Comparison of ENCODE assay signal across 29 cellular contexts in the genomic region with DNA sequence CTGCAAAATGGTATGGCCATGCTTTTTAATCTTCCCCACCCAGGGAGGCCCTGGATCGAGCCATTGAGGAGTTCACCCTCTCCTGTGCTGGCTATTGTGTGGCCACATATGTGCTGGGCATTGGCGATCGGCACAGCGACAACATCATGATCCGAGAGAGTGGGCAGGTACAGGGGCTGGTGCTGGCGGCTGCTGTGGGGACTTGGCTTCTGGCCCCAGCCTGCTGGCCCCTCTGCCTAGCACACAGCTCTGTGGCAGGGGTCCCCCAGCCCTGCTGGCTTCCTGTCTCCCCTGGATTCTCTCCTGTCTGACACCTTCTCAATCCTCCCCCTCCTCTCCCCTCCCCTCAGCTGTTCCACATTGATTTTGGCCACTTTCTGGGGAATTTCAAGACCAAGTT.
DNase-seq lines count a peak whose midpoint lies in the region; ATAC-seq and TF ChIP-seq lines count a peak whose summit lies in the region.
"Had no signal": no experiment of that assay in that cellular context is flagged by ENCODE, and none has a peak within 500 bp of the region (broad histone marks: within the 10 kb centered on the region; RNA-seq: fewer than 3 reads in every experiment).

No MANE protein-coding gene starts in this region.

- no peaks in the 10 kb centered on the region for H4K20me1 ChIP-seq in DND-41 (ENCODE audit: insufficient read depth, low read length)
- H4K20me1 ChIP-seq in neural progenitor cell (ENCODE audit: low read depth): peaks cover under 1% of the 10 kb centered on the region

- H3K4me3 ChIP-seq in DND-41 (ENCODE audit: low read depth in 1 of 2, low read length in 2 of 2) (no peak overlapping the region), neural progenitor cell (no peak overlapping the region)
- H3K4me3 ChIP-seq: esophagus squamous epithelium, left ventricle myocardium inferior, prostate gland, tibial artery, vagina had no signal

- no peaks in the 10 kb centered on the region for H3K27me3 Mint-ChIP-seq in activated CD4-positive, alpha-beta T cell treated with anti-CD3 and anti-CD28 coated beads, Interleukin-2, amount 10 ng/mL, durations not matched to agents 24 days and 14 days
- peaks cover 3% of the 10 kb centered on the region for H3K27me3 Mint-ChIP-seq in activated naive CD8-positive, alpha-beta T cell treated with anti-CD3 and anti-CD28 coated beads for 36 hours
- peaks cover 8% of the 10 kb centered on the region for H3K27me3 Mint-ChIP-seq in neural progenitor cell (ENCODE audit: insufficient read depth, low read depth)
- H3K27me3 Mint-ChIP-seq: brain had no signal

- peak overlapping the region; percentile 69 for H3K27ac ChIP-seq in DND-41 (ENCODE audit: low read length)
- H3K27ac ChIP-seq in neural progenitor cell: no peak overlapping the region
- H3K27ac ChIP-seq in substantia nigra (ENCODE audit: low read depth, low read length, poor library complexity, severe bottlenecking): no peak overlapping the region
- H3K27ac ChIP-seq: esophagus squamous epithelium, foreskin keratinocyte, left ventricle myocardium inferior, prostate gland, tibial artery, vagina had no signal

- H3K4me1 ChIP-seq in DND-41 (ENCODE audit: insufficient read depth, low read length) (peaks cover 15% of the 10 kb centered on the region), neural progenitor cell (no peaks in the 10 kb centered on the region)
- H3K4me1 ChIP-seq: left ventricle myocardium inferior, prostate gland, vagina had no signal

- DNase-seq in activated CD4-positive, alpha-beta T cell treated with anti-CD3 and anti-CD28 coated beads, Interleukin-2, amount 10 ng/mL, durations not matched to agents 24 days and 14 days: no peak
- no peak for DNase-seq in activated CD4-positive, alpha-beta T cell treated with anti-CD3 and anti-CD28 coated beads for 1 hour
- DNase-seq in DND-41 (no peak), neural progenitor cell (ENCODE audit: low spot score) (no peak), substantia nigra (lab: John Stamatoyannopoulos, UW) (no peak)
- DNase-seq in activated naive CD8-positive, alpha-beta T cell treated with anti-CD3 and anti-CD28 coated beads for 36 hours: no peak
- DNase-seq: activated CD4-positive, alpha-beta T cell treated with anti-CD3 and anti-CD28 coated beads, Interleukin-2, amount 50 U/mL, for 4 hours; amniotic stem cell; CD8-positive, alpha-beta memory T cell; dermis blood vessel endothelial cell; DMS 273 treated with DMSO at 0.1 percent for 48 hours; esophagus squamous epithelium; foreskin keratinocyte; HCEC 1CT; head of caudate nucleus; left ventricle myocardium inferior; NCI-H1436; NCI-H2081; nucleus accumbens; SHP77 treated with DMSO at 0.1 percent for 48 hours; stimulated activated CD8-positive, alpha-beta memory T cell treated with anti-CD3 and anti-CD28 coated beads, Interleukin-4, amount 100 ng/mL, for 48 hours; tibial artery had no signal

- H3K4me2 ChIP-seq in DND-41 (ENCODE audit: insufficient read depth, low read length) (no peak overlapping the region), neural progenitor cell (no peak overlapping the region)

- H3K9ac ChIP-seq in DND-41 (ENCODE audit: low read depth, low read length) (no peak overlapping the region), neural progenitor cell (no peak overlapping the region)

- H3K9me3 ChIP-seq in DND-41 (ENCODE audit: insufficient read depth, low read length, severe bottlenecking) (no peaks in the 10 kb centered on the region), neural progenitor cell (ENCODE audit: low read depth) (no peaks in the 10 kb centered on the region)
- H3K9me3 ChIP-seq: prostate gland had no signal

- no peak overlapping the region for H3K4me3 Mint-ChIP-seq in activated CD4-positive, alpha-beta T cell treated with anti-CD3 and anti-CD28 coated beads, Interleukin-2, amount 10 ng/mL, durations not matched to agents 24 days and 14 days
- no peak overlapping the region for H3K4me3 Mint-ChIP-seq in activated naive CD8-positive, alpha-beta T cell treated with anti-CD3 and anti-CD28 coated beads for 36 hours
- H3K4me3 Mint-ChIP-seq in neural progenitor cell: no peak overlapping the region
- H3K4me3 Mint-ChIP-seq: brain, WTC11 had no signal

- H3F3A ChIP-seq in neural progenitor cell (ENCODE audit: low read depth): no peaks in the 10 kb centered on the region

- H3K79me2 ChIP-seq in DND-41 (ENCODE audit: insufficient read depth, low read length) (peaks cover 3% of the 10 kb centered on the region; the same call in 1 of the 2 replicates), neural progenitor cell (ENCODE audit: low read depth) (no peaks in the 10 kb centered on the region)

- peaks cover 48% of the 10 kb centered on the region for H3K4me1 Mint-ChIP-seq in activated CD4-positive, alpha-beta T cell treated with anti-CD3 and anti-CD28 coated beads, Interleukin-2, amount 10 ng/mL, durations not matched to agents 24 days and 14 days
- H3K4me1 Mint-ChIP-seq in activated naive CD8-positive, alpha-beta T cell treated with anti-CD3 and anti-CD28 coated beads for 36 hours: peaks cover 52% of the 10 kb centered on the region
- H3K4me1 Mint-ChIP-seq in neural progenitor cell: no peaks in the 10 kb centered on the region
- H3K4me1 Mint-ChIP-seq: brain had no signal

- H3K36me3 ChIP-seq in DND-41 (ENCODE audit: insufficient read depth, low read length) (peaks cover 93% of the 10 kb centered on the region), neural progenitor cell (no peaks in the 10 kb centered on the region)

- H3K27me3 ChIP-seq in DND-41 (ENCODE audit: insufficient read depth, low read length, poor library complexity): no peaks in the 10 kb centered on the region
- no peaks in the 10 kb centered on the region for H3K27me3 ChIP-seq in neural progenitor cell
- H3K27me3 ChIP-seq: esophagus squamous epithelium, foreskin keratinocyte, tibial artery, vagina had no signal

- H2AFZ ChIP-seq in DND-41 (ENCODE audit: low read depth, low read length) (no peak overlapping the region), neural progenitor cell (replicated peaks) (no peak overlapping the region)

- ATAC-seq in DND-41 (ENCODE audit: insufficient read depth, low read depth) (no peak), HG02884 (IDR thresholded peaks at IDR 0.05; ENCODE audit: unreplicated experiment) (no peak), HG03045 (IDR thresholded peaks at IDR 0.05; ENCODE audit: unreplicated experiment) (no peak)
- ATAC-seq: foreskin keratinocyte, sciatic nerve had no signal

- H3K9me3 Mint-ChIP-seq in activated CD4-positive, alpha-beta T cell treated with anti-CD3 and anti-CD28 coated beads, Interleukin-2, amount 10 ng/mL, durations not matched to agents 24 days and 14 days: no peaks in the 10 kb centered on the region
- peaks cover 4% of the 10 kb centered on the region for H3K9me3 Mint-ChIP-seq in activated naive CD8-positive, alpha-beta T cell treated with anti-CD3 and anti-CD28 coated beads for 36 hours
- H3K9me3 Mint-ChIP-seq in neural progenitor cell: peaks cover 5% of the 10 kb centered on the region
- H3K9me3 Mint-ChIP-seq: CD8-positive, alpha-beta memory T cell had no signal

- peak overlapping the region; percentile 56 for H3K27ac Mint-ChIP-seq in activated CD4-positive, alpha-beta T cell treated with anti-CD3 and anti-CD28 coated beads, Interleukin-2, amount 10 ng/mL, durations not matched to agents 24 days and 14 days
- H3K27ac Mint-ChIP-seq in activated naive CD8-positive, alpha-beta T cell treated with anti-CD3 and anti-CD28 coated beads for 36 hours: peak overlapping the region; percentile 48
- peak overlapping the region; percentile 74 for H3K27ac Mint-ChIP-seq in neural progenitor cell
- H3K27ac Mint-ChIP-seq: brain, WTC11 had no signal

- TF ChIP-seq CTCF in DND-41 (IDR thresholded peaks at IDR 0.05; ENCODE audit: borderline replicate concordance, extremely low read depth, low read length, poor library complexity, severe bottlenecking): no peak
- TF ChIP-seq CTCF in neural progenitor cell (IDR thresholded peaks at IDR 0.05): no peak

- intact Hi-C loops in activated CD4-positive, alpha-beta T cell treated with anti-CD3 and anti-CD28 coated beads, Interleukin-2, amount 10 ng/mL, durations not matched to agents 24 days and 14 days (cut with micrococcal nuclease): loop anchor here (10.0 kb wide), 1 partner anchor 101 kb away; the partner anchor contains the start of gene CLSTN1

- peaks cover 84% of the 10 kb centered on the region for H3K36me3 Mint-ChIP-seq in activated CD4-positive, alpha-beta T cell treated with anti-CD3 and anti-CD28 coated beads, Interleukin-2, amount 10 ng/mL, durations not matched to agents 24 days and 14 days (ENCODE audit: low read depth)
- H3K36me3 Mint-ChIP-seq in activated naive CD8-positive, alpha-beta T cell treated with anti-CD3 and anti-CD28 coated beads for 36 hours: peaks cover 76% of the 10 kb centered on the region
- peaks cover 11% of the 10 kb centered on the region for H3K36me3 Mint-ChIP-seq in neural progenitor cell
